Comparison of ENCODE assay signal across 9 cellular contexts in genomic region chr20:32764000-32764960, GRCh38. TPM values are rescaled to one million over a fixed set of nuclear protein-coding genes. Genes with fewer than 3 reads are reported as not detected.
DNase-seq lines count a peak whose midpoint lies in the region; ATAC-seq, FAIRE-seq and TF ChIP-seq lines count a peak whose summit lies in the region.
"Had no signal": no experiment of that assay in that cellular context is flagged by ENCODE, and none has a peak within 500 bp of the region (broad histone marks: within the 10 kb centered on the region; RNA-seq: fewer than 3 reads in every experiment).

No MANE protein-coding gene starts in this region.

- no peak for FAIRE-seq in kidney (lab: Jason Lieb, UNC)

- peak overlapping the region; percentile 99 for H3K4me2 ChIP-seq in BLaER1

- H3K9me3 ChIP-seq in BLaER1, result no peaks in the 10 kb centered on the region
- H3K9me3 ChIP-seq in ES-I3 (ENCODE audit: control insufficient read depth, insufficient read depth, low read length), result no peaks in the 10 kb centered on the region
- H3K9me3 ChIP-seq in kidney (ENCODE audit: control insufficient read depth in 1 of 2, low read length in 2 of 2), result no peaks in the 10 kb centered on the region
- H3K9me3 ChIP-seq in A673 (ENCODE audit: low read depth, low read length, poor library complexity, severe bottlenecking), result no peaks in the 10 kb centered on the region

- H4K20me1 ChIP-seq in BLaER1, result peaks cover 10% of the 10 kb centered on the region

- H3K27me3 ChIP-seq in BLaER1 (peaks cover 32% of the 10 kb centered on the region), A673 (replicated peaks; ENCODE audit: insufficient read depth, low read depth, low read length, poor library complexity) (no peaks in the 10 kb centered on the region)

- H3K27ac ChIP-seq in BLaER1 (no peak overlapping the region), kidney (ENCODE audit: low read depth in 2 of 2, low read length in 2 of 2) (no peak overlapping the region), A673 (ENCODE audit: low read depth, low read length, poor library complexity, severe bottlenecking) (no peak overlapping the region)

- CTCF ChIA-PET in A673 (lab: Charles Lee), result no interaction called here

- H3K9ac ChIP-seq in BLaER1 (no peak overlapping the region), ES-I3 (ENCODE audit: low read depth, low read length) (peak overlapping the region; percentile 96), kidney (ENCODE audit: low read length in 2 of 2) (no peak overlapping the region)

- BruUV-seq in A673 (replicated peaks; lab: Mats Ljungman, UMichigan), result no TSS peak

- H3K4me3 ChIP-seq in BLaER1 (0 out of 2 replicates have a peak overlapping the region, but pooled peaks have one; percentile 94), kidney (ENCODE audit: low read length in 2 of 2) (peak overlapping the region in 1 of 2 donors; percentile 88), A673 (ENCODE audit: low read depth, low read length, poor library complexity, severe bottlenecking) (no peak overlapping the region)

- H3K36me3 ChIP-seq in BLaER1 (no peaks in the 10 kb centered on the region), ES-I3 (ENCODE audit: insufficient read depth, low read length) (peaks cover 33% of the 10 kb centered on the region), kidney (ENCODE audit: control insufficient read depth in 1 of 2, insufficient read depth in 2 of 2, low read length in 2 of 2) (no peaks in the 10 kb centered on the region), A673 (ENCODE audit: insufficient read depth, low read length, poor library complexity, severe bottlenecking) (no peaks in the 10 kb centered on the region)

- ATAC-seq in HG03521 (IDR thresholded peaks at IDR 0.05; ENCODE audit: unreplicated experiment), result no peak

- peak; percentile 55 for DNase-seq in UCSD-AML1 (lab: John Stamatoyannopoulos, UW; ENCODE audit: unreplicated experiment)
- peak; percentile 22 for DNase-seq in kidney
- no peak for DNase-seq in SIG-M5 treated with dmso at 0.1 percent for 504 hours (lab: John Stamatoyannopoulos, UW; ENCODE audit: unreplicated experiment)
- no peak for DNase-seq in activated gamma-delta T cell treated with Interleukin-2 at 50 U/mL for 16 hours
- no peak for DNase-seq in A673 (ENCODE audit: low spot score)
- DNase-seq: NCI-H524 had no signal

- no peak for TF ChIP-seq CTCF in kidney (IDR thresholded peaks at IDR 0.05; ENCODE audit: borderline replicate concordance, extremely low read depth, insufficient read depth)
- TF ChIP-seq CTCF in A673 (conservative IDR thresholded peaks at IDR 0.05; ENCODE audit: low read depth, low read length), result no peak

- intact Hi-C loops in kidney (cut with DNase I), result no loop called here
- intact Hi-C loops in A673 (cut with micrococcal nuclease; ENCODE audit: unreplicated experiment), result no loop called here

- POLR2A ChIA-PET in A673 (lab: Charles Lee; ENCODE audit: low non-redundant PET), result no interaction called here

- H3K4me1 ChIP-seq in BLaER1 (peaks cover 38% of the 10 kb centered on the region), ES-I3 (ENCODE audit: insufficient read depth, low read length) (peaks cover 38% of the 10 kb centered on the region), kidney (ENCODE audit: control insufficient read depth in 1 of 2, insufficient read depth in 1 of 2, low read depth in 1 of 2, low read length in 2 of 2) (peaks cover 4 to 11% of the 10 kb centered on the region in 2 donors), A673 (ENCODE audit: insufficient read depth, low read length, poor library complexity, severe bottlenecking) (peaks cover 13% of the 10 kb centered on the region)

RNA-seq across cellular contexts. Expression of gene DNMT3B, which starts 2.1 kb away (rescaled TPM):
- 2.9 TPM for total RNA-seq in kidney
- 1.2 TPM for polyA plus RNA-seq in kidney (ENCODE audit: insufficient read depth, low read depth, low replicate concordance)
- 3.8 and 5.7 TPM in 2 replicates for total RNA-seq in A673 (2021)

RNA-seq across cellular contexts. Expression of gene COMMD7, which starts 21.0 kb away (rescaled TPM):
- total RNA-seq in kidney (45.8 TPM), A673 (2021) (20.0 and 23.5 TPM in 2 replicates)
- 99.2 TPM for polyA plus RNA-seq in kidney (ENCODE audit: insufficient read depth, low read depth, low replicate concordance)

RNA-seq across cellular contexts. Expression of gene MAPRE1, which starts 55.5 kb away (rescaled TPM):
- 100 TPM for total RNA-seq in kidney
- 58.1 TPM for polyA plus RNA-seq in kidney (ENCODE audit: insufficient read depth, low read depth, low replicate concordance)
- total RNA-seq in A673 (2021), result 183 and 201 TPM in 2 replicates

Comparison
In these comparisons a context has a peak if more than half of its experiments do, and no peak if none do; other contexts are left out.
1. DNase-seq: peak in UCSD-AML1 (single experiment) and kidney (single experiment); none in SIG-M5 treated with dmso at 0.1 percent for 504 hours (single experiment), activated gamma-delta T cell treated with Interleukin-2 at 50 U/mL for 16 hours (single experiment) and A673 (single experiment).